In genomic region chrX:47093248-47093647, GRCh38 we compare ENCODE assay signal across 8 cellular contexts. TPM values are rescaled to one million over a fixed set of nuclear protein-coding genes. Genes with fewer than 3 reads are reported as not detected.
DNase-seq lines count a peak whose midpoint lies in the region; ATAC-seq and TF ChIP-seq lines count a peak whose summit lies in the region.

No MANE protein-coding gene starts in this region.

- H3K36me3 ChIP-seq in heart left ventricle = peaks cover 0 to 4% (median 0%) of the 10 kb centered on the region in 9 donors
- H3K36me3 ChIP-seq in right atrium auricular region = no peaks in the 10 kb centered on the region
- no peaks in the 10 kb centered on the region for H3K36me3 ChIP-seq in sigmoid colon

- no peak for TF ChIP-seq EP300 in sigmoid colon (IDR thresholded peaks at IDR 0.05)

- TF ChIP-seq POLR2A in heart left ventricle (IDR thresholded peaks at IDR 0.05) (no peak), sigmoid colon (IDR thresholded peaks at IDR 0.05) (no peak)

- DNase-seq in heart left ventricle (no peak), right atrium auricular region (ENCODE audit: low spot score) (no peak), NCI-H2107 treated with DMSO at 0.1 percent for 48 hours (lab: John Stamatoyannopoulos, UW; ENCODE audit: unreplicated experiment) (peak; percentile 21), cardiac fibroblast (ENCODE audit: low read depth in 2 of 2) (peak; percentile 49 to 54), non-pigmented ciliary epithelial cell (ENCODE audit: low read depth) (peak; percentile 8), sigmoid colon (no peak)

- H3K9me3 ChIP-seq in heart left ventricle = no peaks in the 10 kb centered on the region
- H3K9me3 ChIP-seq in right atrium auricular region = peaks cover 0 to 3% of the 10 kb centered on the region in 2 donors
- no peaks in the 10 kb centered on the region for H3K9me3 ChIP-seq in sigmoid colon

- H3K27me3 ChIP-seq in heart left ventricle (peaks cover 0 to 8% (median 0%) of the 10 kb centered on the region in 9 donors), right atrium auricular region (no peaks in the 10 kb centered on the region), sigmoid colon (no peaks in the 10 kb centered on the region)

- no peaks in the 10 kb centered on the region for H3K4me1 ChIP-seq in heart left ventricle
- H3K4me1 ChIP-seq in right atrium auricular region = no peaks in the 10 kb centered on the region
- no peaks in the 10 kb centered on the region for H3K4me1 ChIP-seq in sigmoid colon

- ATAC-seq in heart left ventricle = no peak
- ATAC-seq in HG03196 (IDR thresholded peaks at IDR 0.05; ENCODE audit: unreplicated experiment) = no peak
- ATAC-seq in GM21717 (IDR thresholded peaks at IDR 0.05; ENCODE audit: unreplicated experiment) = no peak

- 2 to 11% (median 4%) methylated on average over 1 of the region's 1 CpG for WGBS in heart left ventricle, 4 donors
- WGBS in sigmoid colon, 2 donors = 0 to 9% methylated on average over 1 of the region's 1 CpG

- H3K27ac ChIP-seq in heart left ventricle (no peak overlapping the region), right atrium auricular region (no peak overlapping the region), sigmoid colon (no peak overlapping the region)

- TF ChIP-seq CTCF in heart left ventricle (IDR thresholded peaks at IDR 0.05) = peak in 10 of 12 donors; percentile 10 to 53 (median 36)
- peak in 1 of 2 donors; percentile 57 for TF ChIP-seq CTCF in right atrium auricular region (IDR thresholded peaks at IDR 0.05)
- no peak for TF ChIP-seq CTCF in cardiac fibroblast (IDR thresholded peaks at IDR 0.05; ENCODE audit: low read depth, low read length)
- TF ChIP-seq CTCF in sigmoid colon (IDR thresholded peaks at IDR 0.05) = peak in 2 of 4 experiments; percentile 17 to 29

- intact Hi-C loops in heart left ventricle (cut with DNase I) (loop anchor here in 2 of 10 donors (5.0 kb wide), 3 partner anchors 181 to 336 kb away; partner anchors contain the start of genes JADE3 (in 1 of the 2) and SLC9A7 (in 1 of the 2)), sigmoid colon (cut with DNase I) (loop anchor here (10.0 kb wide), 1 partner anchor 188 kb away; no protein-coding TSS in a partner anchor)

- H3K4me3 ChIP-seq in heart left ventricle (no peak overlapping the region), right atrium auricular region (no peak overlapping the region), cardiac fibroblast (replicated peaks in 1 of 2; ENCODE audit: low read depth in 2 of 2, low read length in 2 of 2) (no peak overlapping the region), sigmoid colon (no peak overlapping the region)

RNA-seq across cellular contexts. Expression of gene RGN, which starts 15.0 kb away (rescaled TPM):
- total RNA-seq in heart left ventricle = 10 to 100 TPM in 8 of 9 donors, 1 to 10 TPM in 1; 6.5 to 23.6 (median 18.4) TPM
- 10 to 100 TPM in 1 of 2 donors, 1 to 10 TPM in 1; 3.2 to 16.0 TPM for polyA plus RNA-seq in heart left ventricle
- total RNA-seq in right atrium auricular region = 10 to 100 TPM in 1 of 2 donors, 1 to 10 TPM in 1; 7.3 to 14.1 TPM
- total RNA-seq in sigmoid colon = 10 to 100 TPM in 2 of 4 donors, 1 to 10 TPM in 2; 5.3 to 12.2 (median 9.1) TPM
- polyA plus RNA-seq in sigmoid colon = under 1 TPM in 2 of 3 donors, not detected in 1; 0.42 to 0.60 TPM

RNA-seq across cellular contexts. Expression of gene NDUFB11, which starts 51.3 kb away (rescaled TPM):
- 100 to 1,000 TPM; 133 to 217 (median 173) TPM for total RNA-seq in heart left ventricle
- polyA plus RNA-seq in heart left ventricle = 100 to 1,000 TPM; 128 to 254 TPM
- 100 to 1,000 TPM; 113 to 120 TPM for total RNA-seq in right atrium auricular region
- total RNA-seq in sigmoid colon = 100 to 1,000 TPM in 1 of 4 donors, 10 to 100 TPM in 3; 64.3 to 103 (median 82.8) TPM
- polyA plus RNA-seq in sigmoid colon = 100 to 1,000 TPM in 1 of 3 donors, 10 to 100 TPM in 2; 82.3 to 124 (median 91.8) TPM

RNA-seq across cellular contexts. Expression of gene RBM10, which starts 51.8 kb away (rescaled TPM):
- total RNA-seq in heart left ventricle (10 to 100 TPM; 17.5 to 44.6 (median 28.3) TPM), right atrium auricular region (10 to 100 TPM; 22.1 to 32.1 TPM), sigmoid colon (10 to 100 TPM; 17.1 to 28.0 (median 22.0) TPM)
- polyA plus RNA-seq in heart left ventricle (10 to 100 TPM; 21.2 to 40.9 TPM), sigmoid colon (10 to 100 TPM; 15.0 to 44.3 (median 23.8) TPM)

Comparison
In these comparisons a context has a peak if more than half of its experiments do, and no peak if none do; other contexts are left out.
1. DNase-seq: peak in NCI-H2107 treated with DMSO at 0.1 percent for 48 hours (single experiment), cardiac fibroblast (2 of 2) and non-pigmented ciliary epithelial cell (single experiment); none in heart left ventricle (0 of 5), right atrium auricular region (single experiment) and sigmoid colon (single experiment).